9 cellular contexts compared by ENCODE assay signal in the genomic region with DNA sequence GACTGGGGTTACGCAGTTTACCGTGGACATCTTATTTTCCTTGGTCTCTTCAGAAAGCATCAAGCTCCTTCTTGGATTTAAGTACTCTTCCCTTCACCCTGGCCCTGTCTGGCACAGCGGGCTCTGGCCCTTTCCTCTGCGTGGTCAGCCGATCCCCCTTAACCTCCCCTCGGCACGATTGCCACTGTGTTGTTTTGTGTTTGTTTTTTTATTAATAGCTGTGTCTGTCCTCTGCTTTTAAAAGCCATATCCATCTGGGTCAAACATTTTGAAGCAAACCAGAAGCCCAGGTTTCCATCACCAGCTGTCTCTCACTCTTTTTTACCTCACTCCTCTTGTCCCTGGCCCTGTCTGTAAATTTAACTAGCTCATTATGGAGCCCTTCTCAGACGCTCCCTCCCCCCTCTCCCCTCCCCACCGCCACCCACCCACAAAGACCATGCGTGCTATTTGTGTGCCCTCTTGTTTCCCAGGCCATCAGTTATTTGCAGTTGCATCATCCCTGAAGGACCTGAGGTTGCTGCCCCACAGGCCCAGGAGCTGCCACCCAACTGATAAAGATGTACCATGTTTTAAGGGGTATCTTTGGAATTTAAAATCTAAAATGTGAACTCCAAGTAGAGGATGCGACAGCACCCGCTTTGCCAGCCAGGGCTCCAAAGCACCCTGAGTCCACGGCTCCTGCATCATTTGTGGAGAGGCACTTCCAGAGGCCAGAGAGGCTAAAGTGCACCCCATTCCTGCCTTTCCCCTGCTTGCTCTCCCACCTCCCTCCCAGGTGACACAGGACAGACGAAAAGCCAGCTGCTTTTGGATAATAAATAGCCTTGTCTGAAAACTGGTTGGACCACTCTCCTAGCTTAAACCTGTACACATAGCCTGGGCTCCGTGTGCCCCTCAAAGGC. TPM values are rescaled to one million over a fixed set of nuclear protein-coding genes. Genes with fewer than 3 reads are reported as not detected.
A peak's percentile ranks its signal among the peaks of the same experiment; 100 is the strongest.
DNase-seq lines count a peak whose midpoint lies in the region; ATAC-seq and TF ChIP-seq lines count a peak whose summit lies in the region.
"Had no signal": no experiment of that assay in that cellular context is flagged by ENCODE, and none has a peak within 500 bp of the region (broad histone marks: within the 10 kb centered on the region; RNA-seq: fewer than 3 reads in every experiment).

No MANE protein-coding gene starts in this region.

- intact Hi-C loops in aorta (cut with DNase I): no loop called here

- DNase-seq in NCI-H345 (lab: John Stamatoyannopoulos, UW) (peak; percentile 54), caudate nucleus (lab: John Stamatoyannopoulos, UW) (no peak), osteoblast (ENCODE audit: insufficient read length, low spot score, missing footprints) (peak; percentile 80), C1 segment of cervical spinal cord (lab: John Stamatoyannopoulos, UW) (no peak), A172 (ENCODE audit: low spot score) (no peak), aorta (no peak)
- no peak for DNase-seq in NK-92 treated with Interleukin-12 subunit alpha and Interleukin-12 subunit beta, amount 100 ng/mL, for 24 hours (lab: John Stamatoyannopoulos, UW)
- DNase-seq: GDM1 had no signal

- H3K27me3 ChIP-seq in osteoblast (ENCODE audit: insufficient read depth, low read length) (peaks cover 45% of the 10 kb centered on the region), aorta (ENCODE audit: control insufficient read depth in 1 of 2, insufficient read depth in 2 of 2, low read length in 1 of 2) (peaks cover 0 to 2% of the 10 kb centered on the region in 2 donors)

- H3K9me3 ChIP-seq in ES-I3 (ENCODE audit: control insufficient read depth, insufficient read depth, low read length): no peaks in the 10 kb centered on the region
- no peaks in the 10 kb centered on the region for H3K9me3 ChIP-seq in osteoblast (ENCODE audit: low read depth, low read length)
- H3K9me3 ChIP-seq in aorta (ENCODE audit: control insufficient read depth, low read length): no peaks in the 10 kb centered on the region

- H4K20me1 ChIP-seq in osteoblast (ENCODE audit: insufficient read depth, low read length): no peaks in the 10 kb centered on the region

- 69 to 82% methylated on average over 15 of the region's 15 CpGs for WGBS in aorta, 2 donors

- no peak overlapping the region for H3K4me2 ChIP-seq in osteoblast (ENCODE audit: insufficient read depth, low read length)

- H3K36me3 ChIP-seq in ES-I3 (ENCODE audit: insufficient read depth, low read length) (no peaks in the 10 kb centered on the region), osteoblast (ENCODE audit: insufficient read depth, low read length) (no peaks in the 10 kb centered on the region), aorta (ENCODE audit: control insufficient read depth in 1 of 2, insufficient read depth in 2 of 2, low read length in 1 of 2) (no peaks in the 10 kb centered on the region)

- H3K4me1 ChIP-seq in ES-I3 (ENCODE audit: insufficient read depth, low read length): peaks cover 16% of the 10 kb centered on the region
- H3K4me1 ChIP-seq in osteoblast (ENCODE audit: insufficient read depth, low read length): peaks cover 13% of the 10 kb centered on the region
- peaks cover 0 to 4% of the 10 kb centered on the region in 2 donors for H3K4me1 ChIP-seq in aorta (ENCODE audit: control insufficient read depth in 1 of 2, insufficient read depth in 2 of 2, low read length in 2 of 2)

- TF ChIP-seq CTCF in osteoblast (IDR thresholded peaks at IDR 0.05; ENCODE audit: extremely low read depth, low read depth, low read length): no peak

- H2AFZ ChIP-seq in osteoblast (ENCODE audit: low read length): no peak overlapping the region

- ATAC-seq in aorta (ENCODE audit: low FRiP score): no peak

- H3K4me3 ChIP-seq in osteoblast (ENCODE audit: insufficient read depth, low read length) (no peak overlapping the region), aorta (ENCODE audit: low read length in 2 of 2) (no peak overlapping the region)

- H3K27ac ChIP-seq in caudate nucleus (ENCODE audit: low read depth, low read length): peak overlapping the region; percentile 67
- H3K27ac ChIP-seq in osteoblast (ENCODE audit: low read depth, low read length): no peak overlapping the region
- H3K27ac ChIP-seq in aorta (ENCODE audit: low read depth in 1 of 2, low read length in 2 of 2): no peak overlapping the region

- no peaks in the 10 kb centered on the region for H3K79me2 ChIP-seq in osteoblast (ENCODE audit: insufficient read depth, low read length)

- peak overlapping the region; percentile 15 for H3K9ac ChIP-seq in ES-I3 (ENCODE audit: low read depth, low read length)

RNA-seq across cellular contexts. Expression of gene BCL11B, which starts 3.9 kb away (rescaled TPM):
- total RNA-seq in osteoblast (0.36 and 0.88 TPM in 2 replicates), aorta (1 to 10 TPM in 1 of 2 donors, under 1 TPM in 1; 0.58 to 1.3 TPM)
- 0.02 TPM in 2 replicates for total RNA-seq in A172 (2014; rRNA removed; shearing (Covaris generic))
- polyA plus RNA-seq in aorta: under 1 TPM in 1 of 2 donors, not detected in 1; 0.13 TPM

Comparison
In these comparisons a context has a peak if more than half of its experiments do, and no peak if none do; other contexts are left out.
1. DNase-seq: peak in NCI-H345 (single experiment) and osteoblast (single experiment); none in caudate nucleus (0 of 61), C1 segment of cervical spinal cord (0 of 14), NK-92 treated with Interleukin-12 subunit alpha and Interleukin-12 subunit beta, amount 100 ng/mL, for 24 hours (single experiment), A172 (single experiment) and aorta (0 of 2).